Comparison of ENCODE assay signal across 9 cellular contexts in the genomic region with DNA sequence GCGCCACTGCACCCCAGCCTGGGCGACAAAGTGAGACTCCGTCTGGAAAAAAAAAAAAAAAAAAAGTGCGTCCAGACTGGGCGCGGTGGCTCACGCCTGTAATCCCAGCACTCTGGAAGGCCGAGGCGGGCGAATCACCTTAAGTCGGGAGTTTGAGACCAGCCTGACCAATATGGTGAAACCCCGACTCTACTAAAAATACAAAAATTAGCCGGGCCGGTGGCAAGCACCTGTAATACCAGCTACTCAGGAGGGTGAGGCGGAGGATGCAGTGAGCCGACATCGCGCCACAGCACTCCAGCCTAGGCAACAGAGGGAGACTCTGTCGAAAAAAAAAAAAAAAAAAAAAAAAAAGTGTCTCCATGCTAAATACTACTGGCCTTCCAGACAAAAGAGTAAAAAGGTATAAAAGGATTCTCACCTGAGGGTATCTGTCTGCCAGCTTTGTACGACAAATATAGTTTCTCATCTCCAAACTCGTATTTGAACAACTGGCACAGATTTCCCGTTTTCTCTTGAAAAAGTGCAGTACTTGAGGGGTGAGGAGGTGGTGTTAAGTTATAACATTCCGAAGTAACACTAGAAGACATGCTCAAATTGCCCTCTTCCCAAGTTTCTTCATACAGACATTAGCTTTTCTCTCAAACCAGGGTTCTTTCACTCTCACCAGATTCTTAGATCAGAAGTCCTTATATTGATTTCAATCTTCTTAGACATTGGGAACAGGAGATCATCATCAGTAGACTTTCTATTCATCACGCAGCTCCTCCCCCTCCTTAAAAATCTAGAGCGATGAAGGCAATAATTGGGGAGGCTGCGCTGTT. TPM values are rescaled to one million over a fixed set of nuclear protein-coding genes. Genes with fewer than 3 reads are reported as not detected.
A peak's percentile ranks its signal among the peaks of the same experiment; 100 is the strongest.
DNase-seq lines count a peak whose midpoint lies in the region; ATAC-seq, FAIRE-seq and TF ChIP-seq lines count a peak whose summit lies in the region.
"Had no signal": no experiment of that assay in that cellular context is flagged by ENCODE, and none has a peak within 500 bp of the region (broad histone marks: within the 10 kb centered on the region; RNA-seq: fewer than 3 reads in every experiment).

No MANE protein-coding gene starts in this region.

- no peak for DNase-seq in lower lobe of right lung
- DNase-seq in urothelium cell line (ENCODE audit: low spot score): peak; percentile 26
- DNase-seq in amygdala (lab: John Stamatoyannopoulos, UW): no peak

- peaks cover 30% of the 10 kb centered on the region for H3K4me1 ChIP-seq in HUES64 (ENCODE audit: insufficient read depth, low read length)
- H3K4me1 ChIP-seq in lower lobe of right lung: peaks cover 31% of the 10 kb centered on the region

- H3K27me3 Mint-ChIP-seq in brain: peaks cover 3% of the 10 kb centered on the region

- peaks cover 0 to 12% (median 2%) of the 10 kb centered on the region in 5 experiments for H3K9me3 Mint-ChIP-seq in brain

- H3K9me3 ChIP-seq in HUES64 (ENCODE audit: insufficient read depth, low read depth, low read length) (no peaks in the 10 kb centered on the region), lower lobe of right lung (no peaks in the 10 kb centered on the region)

- H3K4me3 Mint-ChIP-seq in brain: peak overlapping the region; percentile 88 to 96 (median 91)

- peak overlapping the region; percentile 32 to 92 (median 66) for H3K27ac Mint-ChIP-seq in brain

- intact Hi-C loops in lower lobe of right lung (cut with DNase I): no loop called here

- peaks cover 9% of the 10 kb centered on the region for H3K36me3 Mint-ChIP-seq in brain

- peak overlapping the region; percentile 96 for H3K4me3 ChIP-seq in GM08714 (ENCODE audit: low read length)
- H3K4me3 ChIP-seq in HUES64 (ENCODE audit: low read length): peak overlapping the region; percentile 97
- H3K4me3 ChIP-seq in lower lobe of right lung: peak overlapping the region; percentile 87

- H3K27ac ChIP-seq in HUES64 (ENCODE audit: low read depth, low read length): no peak overlapping the region
- peak overlapping the region; percentile 94 for H3K27ac ChIP-seq in lower lobe of right lung

- 19% methylated on average over 24 of the region's 26 CpGs for WGBS in HUES64

- TF ChIP-seq CTCF in brain (conservative IDR thresholded peaks at IDR 0.05): no peak
- TF ChIP-seq CTCF in lower lobe of right lung (IDR thresholded peaks at IDR 0.05): no peak

- no peaks in the 10 kb centered on the region for H3K27me3 ChIP-seq in HUES64 (ENCODE audit: insufficient read depth, low read length)
- no peaks in the 10 kb centered on the region for H3K27me3 ChIP-seq in lower lobe of right lung (ENCODE audit: low read depth)

- no peak for FAIRE-seq in urothelium cell line (lab: Jason Lieb, UNC)

- H3K36me3 ChIP-seq in HUES64 (ENCODE audit: insufficient read depth, low read length) (peaks cover 30% of the 10 kb centered on the region), lower lobe of right lung (no peaks in the 10 kb centered on the region)

- no peak for ATAC-seq in lower lobe of right lung
- no peak for ATAC-seq in GM21360 (IDR thresholded peaks at IDR 0.05; ENCODE audit: unreplicated experiment)
- no peak for ATAC-seq in HG02981 (IDR thresholded peaks at IDR 0.05; ENCODE audit: unreplicated experiment)

- peak overlapping the region; percentile 83 for H3K9ac ChIP-seq in HUES64 (ENCODE audit: low read depth, low read length)

- peaks cover 61% of the 10 kb centered on the region for H3K4me1 Mint-ChIP-seq in brain

RNA-seq across cellular contexts. Expression of a gene that starts 1.1 kb away (rescaled TPM):
- 56.4 TPM for polyA plus RNA-seq in HUES64 (2013, experiment 1 of 2)
- polyA plus RNA-seq in HUES64 (2013, experiment 2 of 2): 59.0 TPM
- polyA plus RNA-seq in brain (ENCODE audit: insufficient read depth, low read depth, low replicate concordance): 13.3 TPM
- total RNA-seq in lower lobe of right lung: 28.0 TPM

RNA-seq across cellular contexts. Expression of a gene that starts 30.3 kb away (rescaled TPM):
- not detected for polyA plus RNA-seq in HUES64 (2013, experiment 1 of 2)
- polyA plus RNA-seq in HUES64 (2013, experiment 2 of 2): not detected
- polyA plus RNA-seq in brain (ENCODE audit: insufficient read depth, low read depth, low replicate concordance): 0.20 TPM
- total RNA-seq in lower lobe of right lung: not detected
- total RNA-seq: activated CD8-positive, alpha-beta memory T cell treated with anti-CD3 and anti-CD28 coated beads for 36 hours had no signal
